ENCODE assay signal across 8 cellular contexts in genomic region chr1:162357681-162358266, GRCh38.
DNase-seq lines count a peak whose midpoint lies in the region; ATAC-seq and TF ChIP-seq lines count a peak whose summit lies in the region.

No MANE protein-coding gene starts in this region.

- H3K4me3 Mint-ChIP-seq in nephron progenitor cell: no peak overlapping the region

- H3K27me3 Mint-ChIP-seq in nephron progenitor cell (ENCODE audit: low read depth, poor library complexity): peaks cover 3% of the 10 kb centered on the region

- no peaks in the 10 kb centered on the region for H3K9me3 Mint-ChIP-seq in nephron progenitor cell

- TF ChIP-seq CTCF in cardiac fibroblast (IDR thresholded peaks at IDR 0.05; ENCODE audit: low read depth, low read length) (peak; percentile 57), nephron progenitor cell (IDR thresholded peaks at IDR 0.05) (peak; percentile 49)

- no peak overlapping the region for H3K27ac Mint-ChIP-seq in nephron progenitor cell

- no peaks in the 10 kb centered on the region for H3K36me3 Mint-ChIP-seq in nephron progenitor cell (ENCODE audit: low read depth)

- DNase-seq in NCI-H524 (lab: John Stamatoyannopoulos, UW) (peak; percentile 12 to 57), NCI-H524 treated with DMSO at 0.1 percent for 48 hours (lab: John Stamatoyannopoulos, UW) (no peak), NCI-H2227 treated with DMSO at 0.1 percent for 48 hours (lab: John Stamatoyannopoulos, UW) (peak; percentile 13), cardiac fibroblast (ENCODE audit: low read depth in 2 of 2) (peak; percentile 63 to 69), nephron progenitor cell (no peak)

- ATAC-seq in HG02852 (IDR thresholded peaks at IDR 0.05; ENCODE audit: unreplicated experiment) (no peak), GM19452 (IDR thresholded peaks at IDR 0.05; ENCODE audit: unreplicated experiment) (no peak), GM21576 (IDR thresholded peaks at IDR 0.05; ENCODE audit: unreplicated experiment) (no peak)

- no peak overlapping the region for H3K4me3 ChIP-seq in cardiac fibroblast (replicated peaks in 1 of 2; ENCODE audit: low read depth in 2 of 2, low read length in 2 of 2)

- H3K4me1 Mint-ChIP-seq in nephron progenitor cell: peaks cover 19% of the 10 kb centered on the region

Comparison
In these comparisons a context has a peak if more than half of its experiments do, and no peak if none do; other contexts are left out.
1. DNase-seq: peak in NCI-H524 (2 of 2), NCI-H2227 treated with DMSO at 0.1 percent for 48 hours (single experiment) and cardiac fibroblast (2 of 2); none in NCI-H524 treated with DMSO at 0.1 percent for 48 hours (single experiment) and nephron progenitor cell (single experiment).